Comparison of ENCODE assay signal across 9 cellular contexts in genomic region chr19:4606921-4607678, GRCh38. TPM values are rescaled to one million over a fixed set of nuclear protein-coding genes. Genes with fewer than 3 reads are reported as not detected.
A peak's percentile ranks its signal among the peaks of the same experiment; 100 is the strongest.
DNase-seq lines count a peak whose midpoint lies in the region; ATAC-seq, FAIRE-seq and TF ChIP-seq lines count a peak whose summit lies in the region.
"Had no signal": no experiment of that assay in that cellular context is flagged by ENCODE, and none has a peak within 500 bp of the region (broad histone marks: within the 10 kb centered on the region; RNA-seq: fewer than 3 reads in every experiment).

No MANE protein-coding gene starts in this region.

- peak overlapping the region; percentile 54 for H3K4me2 ChIP-seq in astrocyte (ENCODE audit: low read length)

- ATAC-seq in right lobe of liver (peak; percentile 87 to 94 (median 90)), HG02885 (IDR thresholded peaks at IDR 0.05; ENCODE audit: poor library complexity, unreplicated experiment) (no peak)

- H4K20me1 ChIP-seq in astrocyte (ENCODE audit: insufficient read depth, low read length), result no peaks in the 10 kb centered on the region

- H3K4me3 Mint-ChIP-seq in astrocyte (ENCODE audit: unreplicated experiment), result no peak overlapping the region
- no peak overlapping the region for H3K4me3 Mint-ChIP-seq in activated T-helper 1 cell treated with anti-CD3 and anti-CD28 coated beads, Interleukin-12 subunit alpha, Interleukin-12 subunit beta, Interleukin-2, Interleukin-4 antibody, amounts not matched to agents 30 ng/mL and 10 ng/mL and 1 ng/mL, durations not matched to agents 14 hours and 24 hours and 36 hours

- no peak overlapping the region for H3K9ac ChIP-seq in astrocyte (ENCODE audit: low read length)

- no peaks in the 10 kb centered on the region for H3K36me3 Mint-ChIP-seq in astrocyte (ENCODE audit: low read depth, unreplicated experiment)
- no peaks in the 10 kb centered on the region for H3K36me3 Mint-ChIP-seq in activated T-helper 1 cell treated with anti-CD3 and anti-CD28 coated beads, Interleukin-12 subunit alpha, Interleukin-12 subunit beta, Interleukin-2, Interleukin-4 antibody, amounts not matched to agents 30 ng/mL and 10 ng/mL and 1 ng/mL, durations not matched to agents 14 hours and 24 hours and 36 hours (ENCODE audit: low read depth)

- H3K4me1 Mint-ChIP-seq in astrocyte (ENCODE audit: low read depth, unreplicated experiment), result no peaks in the 10 kb centered on the region
- no peaks in the 10 kb centered on the region for H3K4me1 Mint-ChIP-seq in activated T-helper 1 cell treated with anti-CD3 and anti-CD28 coated beads, Interleukin-12 subunit alpha, Interleukin-12 subunit beta, Interleukin-2, Interleukin-4 antibody, amounts not matched to agents 30 ng/mL and 10 ng/mL and 1 ng/mL, durations not matched to agents 14 hours and 24 hours and 36 hours (ENCODE audit: low read depth)

- TF ChIP-seq CTCF in astrocyte (IDR thresholded peaks at IDR 0.05; ENCODE audit: insufficient read depth, low read depth, low read length), result no peak
- no peak for TF ChIP-seq CTCF in right lobe of liver (IDR thresholded peaks at IDR 0.05)

- no peaks in the 10 kb centered on the region for H3K79me2 ChIP-seq in astrocyte (ENCODE audit: insufficient read depth, low read length)

- FAIRE-seq in astrocyte (lab: Jason Lieb, UNC), result no peak
- FAIRE-seq: colon had no signal

- DNase-seq in COLO829 (ENCODE audit: low spot score) (peak; percentile 50), NCI-H146 (lab: John Stamatoyannopoulos, UW) (peak; percentile 86), astrocyte (ENCODE audit: low read depth) (no peak), right lobe of liver (peak; percentile 80 to 84 (median 84)), DMS114 treated with DMSO at 0.1 percent for 48 hours (lab: John Stamatoyannopoulos, UW; ENCODE audit: unreplicated experiment) (no peak), AML-193 (lab: John Stamatoyannopoulos, UW) (no peak)
- no peak for DNase-seq in activated T-helper 1 cell treated with anti-CD3 and anti-CD28 coated beads, Interleukin-12 subunit alpha, Interleukin-12 subunit beta, Interleukin-2, Interleukin-4 antibody, amounts not matched to agents 30 ng/mL and 10 ng/mL and 1 ng/mL, durations not matched to agents 14 hours and 24 hours and 36 hours (ENCODE audit: low spot score)

- peaks cover 10% of the 10 kb centered on the region for H3K27me3 ChIP-seq in astrocyte (ENCODE audit: insufficient read depth, low read length)
- H3K27me3 ChIP-seq in right lobe of liver, result no peaks in the 10 kb centered on the region

- H3K36me3 ChIP-seq in astrocyte (ENCODE audit: insufficient read depth, low read length) (no peaks in the 10 kb centered on the region), right lobe of liver (no peaks in the 10 kb centered on the region)

- H3K4me1 ChIP-seq in astrocyte (ENCODE audit: insufficient read depth, low read length) (no peaks in the 10 kb centered on the region), right lobe of liver (peaks cover 0 to 7% (median 3%) of the 10 kb centered on the region in 4 donors)

- 14% methylated on average over 15 of the region's 35 CpGs for WGBS in right lobe of liver (ENCODE audit: insufficient coverage, low coverage, low lambda C conversion rate, missing lambda C conversion rate)

- H3K27me3 Mint-ChIP-seq in astrocyte (ENCODE audit: low read depth, unreplicated experiment), result peaks cover 16% of the 10 kb centered on the region
- H3K27me3 Mint-ChIP-seq in activated T-helper 1 cell treated with anti-CD3 and anti-CD28 coated beads, Interleukin-12 subunit alpha, Interleukin-12 subunit beta, Interleukin-2, Interleukin-4 antibody, amounts not matched to agents 30 ng/mL and 10 ng/mL and 1 ng/mL, durations not matched to agents 14 hours and 24 hours and 36 hours (ENCODE audit: insufficient read depth), result peaks cover 16% of the 10 kb centered on the region

- intact Hi-C loops in right lobe of liver (cut with DNase I), result no loop called here
- intact Hi-C loops in activated T-helper 1 cell treated with anti-CD3 and anti-CD28 coated beads, Interleukin-12 subunit alpha, Interleukin-12 subunit beta, Interleukin-2, Interleukin-4 antibody, amounts not matched to agents 30 ng/mL and 10 ng/mL and 1 ng/mL, durations not matched to agents 14 hours and 24 hours and 36 hours (cut with micrococcal nuclease), result no loop called here

- H2AFZ ChIP-seq in astrocyte (ENCODE audit: low read depth, low read length), result peak overlapping the region; percentile 41

- H3K27ac Mint-ChIP-seq in astrocyte (ENCODE audit: unreplicated experiment), result no peak overlapping the region
- H3K27ac Mint-ChIP-seq in activated T-helper 1 cell treated with anti-CD3 and anti-CD28 coated beads, Interleukin-12 subunit alpha, Interleukin-12 subunit beta, Interleukin-2, Interleukin-4 antibody, amounts not matched to agents 30 ng/mL and 10 ng/mL and 1 ng/mL, durations not matched to agents 14 hours and 24 hours and 36 hours, result no peak overlapping the region

- H3K9me3 Mint-ChIP-seq in astrocyte (ENCODE audit: unreplicated experiment), result no peaks in the 10 kb centered on the region
- H3K9me3 Mint-ChIP-seq in activated T-helper 1 cell treated with anti-CD3 and anti-CD28 coated beads, Interleukin-12 subunit alpha, Interleukin-12 subunit beta, Interleukin-2, Interleukin-4 antibody, amounts not matched to agents 30 ng/mL and 10 ng/mL and 1 ng/mL, durations not matched to agents 14 hours and 24 hours and 36 hours, result no peaks in the 10 kb centered on the region

- no peak overlapping the region for H3K27ac ChIP-seq in astrocyte (ENCODE audit: low read depth, low read length)
- no peak overlapping the region for H3K27ac ChIP-seq in right lobe of liver

- H3K4me3 ChIP-seq in astrocyte (ENCODE audit: insufficient read depth, low read depth, low read length) (no peak overlapping the region), right lobe of liver (no peak overlapping the region)

- H3K9me3 ChIP-seq in astrocyte (ENCODE audit: insufficient read depth, low read depth, low read length), result no peaks in the 10 kb centered on the region
- H3K9me3 ChIP-seq in right lobe of liver, result no peaks in the 10 kb centered on the region

- no peak for TF ChIP-seq POLR2A in right lobe of liver (IDR thresholded peaks at IDR 0.05)

RNA-seq across cellular contexts. Expression of gene TNFAIP8L1, which starts 32.2 kb away (rescaled TPM):
- total RNA-seq in astrocyte, result 2.9 and 3.0 TPM in 2 replicates
- 10 to 100 TPM; 16.6 to 26.4 (median 22.8) TPM for total RNA-seq in right lobe of liver
- 13.2 and 13.7 TPM in 2 replicates for total RNA-seq in activated T-helper 1 cell treated with anti-CD3 and anti-CD28 coated beads, Interleukin-12 subunit alpha, Interleukin-12 subunit beta, Interleukin-2, Interleukin-4 antibody, amounts not matched to agents 30 ng/mL and 10 ng/mL and 1 ng/mL, durations not matched to agents 14 hours and 24 hours and 36 hours

RNA-seq across cellular contexts. Expression of gene SEMA6B, which starts 47.6 kb away (rescaled TPM):
- total RNA-seq in astrocyte, result 14.3 and 17.5 TPM in 2 replicates
- total RNA-seq in right lobe of liver, result 1 to 10 TPM; 1.0 to 6.5 (median 2.3) TPM
- not detected in 2 replicates for total RNA-seq in activated T-helper 1 cell treated with anti-CD3 and anti-CD28 coated beads, Interleukin-12 subunit alpha, Interleukin-12 subunit beta, Interleukin-2, Interleukin-4 antibody, amounts not matched to agents 30 ng/mL and 10 ng/mL and 1 ng/mL, durations not matched to agents 14 hours and 24 hours and 36 hours

Comparison
In these comparisons a context has a peak if more than half of its experiments do, and no peak if none do; other contexts are left out.
1. DNase-seq: peak in COLO829 (single experiment), NCI-H146 (single experiment) and right lobe of liver (3 of 3); none in astrocyte (single experiment), DMS114 treated with DMSO at 0.1 percent for 48 hours (single experiment), activated T-helper 1 cell treated with anti-CD3 and anti-CD28 coated beads, Interleukin-12 subunit alpha, Interleukin-12 subunit beta, Interleukin-2, Interleukin-4 antibody, amounts not matched to agents 30 ng/mL and 10 ng/mL and 1 ng/mL, durations not matched to agents 14 hours and 24 hours and 36 hours (single experiment) and AML-193 (0 of 2).